8 cellular contexts compared by ENCODE assay signal in the genomic region with DNA sequence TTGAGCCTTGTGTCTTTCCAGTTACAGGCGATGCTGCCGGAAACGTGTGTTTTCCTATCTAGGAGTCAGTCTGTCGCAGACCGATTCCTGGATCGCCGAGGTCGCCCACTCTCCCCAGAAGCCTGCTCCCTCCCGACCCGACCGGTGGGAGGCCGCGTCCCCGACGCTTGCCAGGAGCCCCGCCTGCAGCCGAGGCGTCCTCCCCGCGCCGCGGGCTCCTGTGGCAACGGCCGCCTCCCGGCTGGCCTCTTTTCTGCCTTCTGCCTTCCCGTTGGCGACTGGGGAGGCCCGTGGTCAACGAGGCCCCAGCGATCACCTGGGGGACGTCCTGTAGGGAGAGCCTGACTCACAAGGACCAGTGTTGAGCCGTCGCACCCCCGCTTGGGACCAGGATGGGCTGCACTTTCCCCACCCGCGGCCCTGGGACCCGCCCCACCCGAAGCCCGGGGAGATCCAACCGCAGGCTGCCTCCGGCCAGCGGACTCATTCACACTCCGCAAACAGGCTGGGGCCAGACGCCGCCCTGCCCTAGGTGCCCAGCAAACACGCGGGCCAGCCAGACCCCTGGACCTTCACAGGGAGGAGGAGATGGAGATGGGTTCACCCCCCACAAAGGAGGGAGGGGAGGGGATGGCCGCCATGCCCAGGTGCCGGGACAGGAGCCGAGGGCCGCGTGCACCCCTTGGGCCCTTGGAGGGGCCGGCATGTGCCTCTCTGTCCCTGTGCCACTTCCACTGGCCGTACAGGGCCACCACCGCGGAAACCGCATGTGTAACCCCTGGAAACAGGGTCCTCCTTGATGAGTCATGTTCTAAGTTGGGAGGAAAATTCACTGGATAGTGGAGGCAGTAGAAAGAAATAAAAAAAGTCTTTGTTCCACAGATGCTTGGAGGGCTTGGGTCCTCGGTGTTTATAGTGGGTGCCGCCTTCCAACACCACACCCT. TPM values are rescaled to one million over a fixed set of nuclear protein-coding genes. Genes with fewer than 3 reads are reported as not detected.
DNase-seq lines count a peak whose midpoint lies in the region; ATAC-seq and TF ChIP-seq lines count a peak whose summit lies in the region.

No MANE protein-coding gene starts in this region.

- peaks cover 22% of the 10 kb centered on the region for H3K27me3 Mint-ChIP-seq in activated naive CD8-positive, alpha-beta T cell treated with anti-CD3 and anti-CD28 coated beads for 36 hours

- H3K9me3 ChIP-seq in heart left ventricle (no peaks in the 10 kb centered on the region), ovary (no peaks in the 10 kb centered on the region)

- H3K36me3 Mint-ChIP-seq in activated naive CD8-positive, alpha-beta T cell treated with anti-CD3 and anti-CD28 coated beads for 36 hours: no peaks in the 10 kb centered on the region

- H3K36me3 ChIP-seq in heart left ventricle (no peaks in the 10 kb centered on the region), ovary (no peaks in the 10 kb centered on the region)

- TF ChIP-seq EP300 in ovary (IDR thresholded peaks at IDR 0.05): no peak

- TF ChIP-seq POLR2A in heart left ventricle (IDR thresholded peaks at IDR 0.05): no peak
- TF ChIP-seq POLR2A in ovary (IDR thresholded peaks at IDR 0.05): no peak

- H3K4me1 ChIP-seq in heart left ventricle (peaks cover 7 to 76% (median 53%) of the 10 kb centered on the region in 12 donors), ovary (ENCODE audit: insufficient read depth) (peaks cover 37% of the 10 kb centered on the region)

- H3K27me3 ChIP-seq in HL-60 (ENCODE audit: insufficient read depth, poor library complexity, severe bottlenecking) (peaks cover 33% of the 10 kb centered on the region), heart left ventricle (peaks cover 0 to 43% (median 0%) of the 10 kb centered on the region in 9 donors), ovary (no peaks in the 10 kb centered on the region)

- TF ChIP-seq CTCF in HL-60 (IDR thresholded peaks at IDR 0.05; ENCODE audit: insufficient read depth, low read length) (no peak), heart left ventricle (IDR thresholded peaks at IDR 0.05) (no peak), ovary (IDR thresholded peaks at IDR 0.05) (no peak), GM20000 (IDR thresholded peaks at IDR 0.05; ENCODE audit: extremely low read depth, missing control alignments) (no peak)

- 10 to 18% (median 12%) methylated on average over 26 to 59 of the region's 59 CpGs for WGBS in heart left ventricle, 4 donors
- WGBS in ovary, 3 donors: 2 to 5% (median 2%) methylated on average over 59 of the region's 59 CpGs

- peak overlapping the region; percentile 76 for H3K4me3 Mint-ChIP-seq in activated naive CD8-positive, alpha-beta T cell treated with anti-CD3 and anti-CD28 coated beads for 36 hours

- peak overlapping the region; percentile 78 for H3K27ac Mint-ChIP-seq in activated naive CD8-positive, alpha-beta T cell treated with anti-CD3 and anti-CD28 coated beads for 36 hours

- ATAC-seq in heart left ventricle (peak in 3 of 4 donors; percentile 21 to 39 (median 30)), HG03045 (IDR thresholded peaks at IDR 0.05; ENCODE audit: unreplicated experiment) (no peak), HG02588 (IDR thresholded peaks at IDR 0.05; ENCODE audit: unreplicated experiment) (no peak)

- intact Hi-C loops in heart left ventricle (cut with DNase I) (loop anchor here (1.0 to 10.0 kb wide), 12 partner anchors 73 to 350 kb away; a partner anchor contains a TSS), ovary (cut with DNase I) (loop anchor here in 3 of 4 donors (5.0 to 10.0 kb wide), 4 partner anchors 80 to 253 kb away; a partner anchor contains a TSS)

- H3K4me1 Mint-ChIP-seq in activated naive CD8-positive, alpha-beta T cell treated with anti-CD3 and anti-CD28 coated beads for 36 hours: peaks cover 25% of the 10 kb centered on the region

- H3K4me3 ChIP-seq in HL-60 (replicated peaks; ENCODE audit: insufficient read depth, low read length) (peak overlapping the region; percentile 33), heart left ventricle (peak overlapping the region; percentile 29 to 69 (median 60)), ovary (peak overlapping the region; percentile 59)

- H3K9me3 Mint-ChIP-seq in activated naive CD8-positive, alpha-beta T cell treated with anti-CD3 and anti-CD28 coated beads for 36 hours: no peaks in the 10 kb centered on the region

- H3K27ac ChIP-seq in HL-60 (replicated peaks) (no peak overlapping the region), heart left ventricle (peak overlapping the region; percentile 90 to 99 (median 98)), ovary (peak overlapping the region; percentile 86 to 94)

- DNase-seq in EH (ENCODE audit: low read depth) (peak; percentile 87), HL-60 (ENCODE audit: low read depth in 1 of 2, low spot score in 1 of 2) (no peak), heart left ventricle (peak; percentile 63 to 80 (median 77)), ovary (peak; percentile 69 to 78 (median 75)), GM20000 (ENCODE audit: low spot score) (no peak)
- peak; percentile 58 for DNase-seq in activated naive CD8-positive, alpha-beta T cell treated with anti-CD3 and anti-CD28 coated beads for 36 hours

RNA-seq across cellular contexts. Expression of a gene that starts 7.2 kb away (rescaled TPM):
- total RNA-seq in activated naive CD8-positive, alpha-beta T cell treated with anti-CD3 and anti-CD28 coated beads for 36 hours: 1 to 10 TPM; 4.3 to 5.2 TPM
- 100 to 1,000 TPM in 8 of 9 donors, 10 to 100 TPM in 1; 92.4 to 385 (median 143) TPM for total RNA-seq in heart left ventricle
- 100 to 1,000 TPM; 149 to 157 TPM for polyA plus RNA-seq in heart left ventricle
- total RNA-seq in ovary: 100 to 1,000 TPM; 389 to 779 (median 731) TPM
- polyA plus RNA-seq in ovary: 100 to 1,000 TPM; 112 to 905 TPM

Comparison
In these comparisons a context has a peak if more than half of its experiments do, and no peak if none do; other contexts are left out.
1. DNase-seq: peak in EH (single experiment), activated naive CD8-positive, alpha-beta T cell treated with anti-CD3 and anti-CD28 coated beads for 36 hours (single experiment), heart left ventricle (5 of 5) and ovary (5 of 5); none in HL-60 (0 of 2) and GM20000 (single experiment).
2. ATAC-seq: peak in heart left ventricle (3 of 4); none in HG03045 (single experiment) and HG02588 (single experiment).
3. RNA of a gene that starts 7.2 kb away (total RNA-seq): 389 to 779 TPM in ovary and 92.4 to 385 TPM in heart left ventricle; 4.3 to 5.2 TPM in activated naive CD8-positive, alpha-beta T cell treated with anti-CD3 and anti-CD28 coated beads for 36 hours; every median in the first group is over 10 times any median in the second.
4. Peak in every context shown above with its lines, with median percentiles within 50 percentile points of each other: H3K4me3 ChIP-seq.